In genomic region chr13:65460136-65460535, GRCh38 we compare ENCODE assay signal across 20 cellular contexts.
DNase-seq lines count a peak whose midpoint lies in the region; ATAC-seq and TF ChIP-seq lines count a peak whose summit lies in the region.
"Had no signal": no experiment of that assay in that cellular context is flagged by ENCODE, and none has a peak within 500 bp of the region (broad histone marks: within the 10 kb centered on the region; RNA-seq: fewer than 3 reads in every experiment).

No MANE protein-coding gene starts in this region.

- TF ChIP-seq CTCF in choroid plexus epithelial cell (conservative IDR thresholded peaks at IDR 0.05; ENCODE audit: low read depth, low read length) = no peak
- TF ChIP-seq CTCF in omental fat pad (IDR thresholded peaks at IDR 0.05) = no peak

- no peak overlapping the region for H3K9ac ChIP-seq in HUES64 (ENCODE audit: low read depth, low read length)

- peak overlapping the region; percentile 49; the same call in 1 of the 2 replicates for H3K27ac ChIP-seq in HUES64 (ENCODE audit: low read depth, low read length)
- H3K27ac ChIP-seq: A549, C4-2B, PC-9, SJSA1 had no signal

- no peaks in the 10 kb centered on the region for H3K9me3 ChIP-seq in HUES64 (ENCODE audit: insufficient read depth, low read depth, low read length)
- H3K9me3 ChIP-seq: A549, HAP-1, MG63, SJSA1 had no signal

- ATAC-seq in omental fat pad (ENCODE audit: low FRiP score) = no peak
- no peak for ATAC-seq in GM21526 (IDR thresholded peaks at IDR 0.05; ENCODE audit: low FRiP score, unreplicated experiment)
- ATAC-seq in HG02678 (IDR thresholded peaks at IDR 0.05; ENCODE audit: unreplicated experiment) = no peak
- ATAC-seq: A549, HepG2 had no signal

- WGBS in HUES64 = 100% methylated on average over 1 of the region's 1 CpG

- DNase-seq in ELR (ENCODE audit: low read depth) = peak; percentile 25
- peak; percentile 80 for DNase-seq in choroid plexus epithelial cell (ENCODE audit: low read depth)
- DNase-seq in iris pigment epithelial cell (ENCODE audit: low read depth) = peak; percentile 64
- DNase-seq in omental fat pad (ENCODE audit: low spot score) = no peak
- DNase-seq in activated CD8-positive, alpha-beta memory T cell treated with anti-CD3 and anti-CD28 coated beads, Interleukin-2, amount 50 U/mL, for 48 hours = no peak
- DNase-seq: MG63, NCI-H1092, NCI-H146, NCI-H2081 treated with DMSO at 0.1 percent for 48 hours, NCI-H510A treated with DMSO at 0.1 percent for 48 hours, NCI-H82, PC-9 had no signal

- no peaks in the 10 kb centered on the region for H3K27me3 ChIP-seq in HUES64 (ENCODE audit: insufficient read depth, low read length)
- H3K27me3 ChIP-seq: MG63, SJSA1 had no signal

- H3K4me1 ChIP-seq in HUES64 (ENCODE audit: insufficient read depth, low read length) = peaks cover 27% of the 10 kb centered on the region
- H3K4me1 ChIP-seq: A549, HAP-1 had no signal

- H3K36me3 ChIP-seq in HUES64 (ENCODE audit: insufficient read depth, low read length) = no peaks in the 10 kb centered on the region
- H3K36me3 ChIP-seq: HAP-1, MG63, SJSA1 had no signal

- H3K4me3 ChIP-seq in HUES64 (ENCODE audit: low read length) = no peak overlapping the region
- H3K4me3 ChIP-seq in choroid plexus epithelial cell (ENCODE audit: low read depth, low read length) = no peak overlapping the region
- H3K4me3 ChIP-seq: A549, HAP-1, MG63, PC-9, SJSA1 had no signal

Comparison
In these comparisons a context has a peak if more than half of its experiments do, and no peak if none do; other contexts are left out.
1. DNase-seq: peak in ELR (single experiment), choroid plexus epithelial cell (single experiment) and iris pigment epithelial cell (single experiment); none in omental fat pad (single experiment) and activated CD8-positive, alpha-beta memory T cell treated with anti-CD3 and anti-CD28 coated beads, Interleukin-2, amount 50 U/mL, for 48 hours (single experiment).